In the genomic region with DNA sequence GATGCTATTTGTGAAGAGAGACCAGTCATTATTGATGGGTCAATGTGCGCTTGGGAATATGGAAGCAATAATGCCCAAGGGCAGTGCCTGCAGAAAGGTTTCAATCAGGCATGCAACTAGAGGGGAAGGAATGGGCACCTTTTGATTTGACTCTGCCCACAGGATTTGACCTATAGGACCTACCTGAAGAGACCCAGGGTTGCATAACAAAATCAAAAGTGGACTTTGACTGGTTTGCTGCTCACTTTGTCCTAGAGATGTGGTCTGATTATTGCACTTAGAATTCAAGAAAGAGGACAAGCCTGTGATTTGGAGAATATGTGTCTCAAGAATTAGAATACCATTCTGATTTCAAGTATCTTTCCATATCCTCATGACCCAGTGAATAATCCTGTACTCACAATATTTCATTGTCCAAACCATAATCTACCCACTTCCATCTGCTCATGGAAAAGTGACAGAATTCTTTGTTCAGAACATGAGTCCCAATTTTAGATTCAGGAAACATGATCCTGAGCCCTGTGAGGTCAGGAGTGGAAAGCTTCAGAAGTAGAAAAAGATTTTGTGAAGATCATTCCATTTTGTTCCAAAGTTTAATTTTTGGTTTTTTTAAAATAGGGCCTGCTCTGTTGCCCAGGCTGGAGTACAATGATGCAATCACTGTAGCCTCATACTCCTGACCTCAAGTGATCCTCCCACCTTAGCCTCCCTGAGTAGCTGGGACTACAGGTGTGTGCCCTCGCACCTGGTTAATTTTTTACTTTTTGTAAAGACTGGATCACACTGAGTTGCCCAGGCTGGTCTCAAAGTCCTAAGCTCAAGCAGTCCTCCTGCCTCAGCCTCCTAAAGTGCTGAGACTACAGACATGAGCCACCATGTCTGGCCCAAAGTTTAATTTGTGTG, we compare ENCODE assay signal across 2 cellular contexts.
A peak's percentile ranks its signal among the peaks of the same experiment; 100 is the strongest.
TF ChIP-seq lines count a peak whose summit lies in the region.

No MANE protein-coding gene starts in this region.

TF ChIP-seq in endothelial cell of umbilical vein, 7 proteins besides CTCF, POLR2A, EP300 and RAD21 (continued from another document):
- no peak for TF ChIP-seq POLR2AphosphoS5 (IDR thresholded peaks at IDR 0.05; ENCODE audit: insufficient read depth, low read depth, low read length)
- TF ChIP-seq EZH2 (IDR thresholded peaks at IDR 0.05; ENCODE audit: borderline replicate concordance, low read depth, low read length, severe bottlenecking): no peak
- no peak for TF ChIP-seq FOS (IDR thresholded peaks at IDR 0.05; ENCODE audit: borderline replicate concordance, insufficient read depth, low read length)
- TF ChIP-seq, protein P1, sequence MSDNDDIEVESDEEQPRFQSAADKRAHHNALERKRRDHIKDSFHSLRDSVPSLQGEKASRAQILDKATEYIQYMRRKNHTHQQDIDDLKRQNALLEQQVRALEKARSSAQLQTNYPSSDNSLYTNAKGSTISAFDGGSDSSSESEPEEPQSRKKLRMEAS (IDR thresholded peaks at IDR 0.05; ENCODE audit: insufficient read depth, insufficient read length): no peak
- no peak for TF ChIP-seq MYC (IDR thresholded peaks at IDR 0.05; ENCODE audit: low read depth, low read length)

TF ChIP-seq in liver, 16 proteins besides CTCF, POLR2A, EP300 and RAD21 (continued from another document):
- TF ChIP-seq, protein P1 (IDR thresholded peaks at IDR 0.05): no peak
- TF ChIP-seq EGR1 (IDR thresholded peaks at IDR 0.05; ENCODE audit: low read depth in 2 of 2) (no peak), SP1 (IDR thresholded peaks at IDR 0.05) (peak; percentile 40), YY1 (IDR thresholded peaks at IDR 0.05) (no peak), JUND (IDR thresholded peaks at IDR 0.05) (peak in 1 of 2 donors; percentile 20), TAF1 (conservative IDR thresholded peaks at IDR 0.05) (no peak), GABPA (IDR thresholded peaks at IDR 0.05 in 1 of 2, conservative IDR thresholded peaks at IDR 0.05 in 1 of 2) (no peak), FOXA1 (IDR thresholded peaks at IDR 0.05) (no peak), HNF4A (conservative IDR thresholded peaks at IDR 0.05) (peak; percentile 85 to 88), NR2F2 (IDR thresholded peaks at IDR 0.05) (no peak)
- TF ChIP-seq, protein P2, sequence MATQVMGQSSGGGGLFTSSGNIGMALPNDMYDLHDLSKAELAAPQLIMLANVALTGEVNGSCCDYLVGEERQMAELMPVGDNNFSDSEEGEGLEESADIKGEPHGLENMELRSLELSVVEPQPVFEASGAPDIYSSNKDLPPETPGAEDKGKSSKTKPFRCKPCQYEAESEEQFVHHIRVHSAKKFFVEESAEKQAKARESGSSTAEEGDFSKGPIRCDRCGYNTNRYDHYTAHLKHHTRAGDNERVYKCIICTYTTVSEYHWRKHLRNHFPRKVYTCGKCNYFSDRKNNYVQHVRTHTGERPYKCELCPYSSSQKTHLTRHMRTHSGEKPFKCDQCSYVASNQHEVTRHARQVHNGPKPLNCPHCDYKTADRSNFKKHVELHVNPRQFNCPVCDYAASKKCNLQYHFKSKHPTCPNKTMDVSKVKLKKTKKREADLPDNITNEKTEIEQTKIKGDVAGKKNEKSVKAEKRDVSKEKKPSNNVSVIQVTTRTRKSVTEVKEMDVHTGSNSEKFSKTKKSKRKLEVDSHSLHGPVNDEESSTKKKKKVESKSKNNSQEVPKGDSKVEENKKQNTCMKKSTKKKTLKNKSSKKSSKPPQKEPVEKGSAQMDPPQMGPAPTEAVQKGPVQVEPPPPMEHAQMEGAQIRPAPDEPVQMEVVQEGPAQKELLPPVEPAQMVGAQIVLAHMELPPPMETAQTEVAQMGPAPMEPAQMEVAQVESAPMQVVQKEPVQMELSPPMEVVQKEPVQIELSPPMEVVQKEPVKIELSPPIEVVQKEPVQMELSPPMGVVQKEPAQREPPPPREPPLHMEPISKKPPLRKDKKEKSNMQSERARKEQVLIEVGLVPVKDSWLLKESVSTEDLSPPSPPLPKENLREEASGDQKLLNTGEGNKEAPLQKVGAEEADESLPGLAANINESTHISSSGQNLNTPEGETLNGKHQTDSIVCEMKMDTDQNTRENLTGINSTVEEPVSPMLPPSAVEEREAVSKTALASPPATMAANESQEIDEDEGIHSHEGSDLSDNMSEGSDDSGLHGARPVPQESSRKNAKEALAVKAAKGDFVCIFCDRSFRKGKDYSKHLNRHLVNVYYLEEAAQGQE (IDR thresholded peaks at IDR 0.05): no peak
- TF ChIP-seq, protein P3, sequence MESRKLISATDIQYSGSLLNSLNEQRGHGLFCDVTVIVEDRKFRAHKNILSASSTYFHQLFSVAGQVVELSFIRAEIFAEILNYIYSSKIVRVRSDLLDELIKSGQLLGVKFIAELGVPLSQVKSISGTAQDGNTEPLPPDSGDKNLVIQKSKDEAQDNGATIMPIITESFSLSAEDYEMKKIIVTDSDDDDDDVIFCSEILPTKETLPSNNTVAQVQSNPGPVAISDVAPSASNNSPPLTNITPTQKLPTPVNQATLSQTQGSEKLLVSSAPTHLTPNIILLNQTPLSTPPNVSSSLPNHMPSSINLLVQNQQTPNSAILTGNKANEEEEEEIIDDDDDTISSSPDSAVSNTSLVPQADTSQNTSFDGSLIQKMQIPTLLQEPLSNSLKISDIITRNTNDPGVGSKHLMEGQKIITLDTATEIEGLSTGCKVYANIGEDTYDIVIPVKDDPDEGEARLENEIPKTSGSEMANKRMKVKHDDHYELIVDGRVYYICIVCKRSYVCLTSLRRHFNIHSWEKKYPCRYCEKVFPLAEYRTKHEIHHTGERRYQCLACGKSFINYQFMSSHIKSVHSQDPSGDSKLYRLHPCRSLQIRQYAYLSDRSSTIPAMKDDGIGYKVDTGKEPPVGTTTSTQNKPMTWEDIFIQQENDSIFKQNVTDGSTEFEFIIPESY (IDR thresholded peaks at IDR 0.05): no peak
- TF ChIP-seq, protein P4, sequence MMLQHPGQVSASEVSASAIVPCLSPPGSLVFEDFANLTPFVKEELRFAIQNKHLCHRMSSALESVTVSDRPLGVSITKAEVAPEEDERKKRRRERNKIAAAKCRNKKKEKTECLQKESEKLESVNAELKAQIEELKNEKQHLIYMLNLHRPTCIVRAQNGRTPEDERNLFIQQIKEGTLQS (IDR thresholded peaks at IDR 0.05): no peak
